In the genomic region with DNA sequence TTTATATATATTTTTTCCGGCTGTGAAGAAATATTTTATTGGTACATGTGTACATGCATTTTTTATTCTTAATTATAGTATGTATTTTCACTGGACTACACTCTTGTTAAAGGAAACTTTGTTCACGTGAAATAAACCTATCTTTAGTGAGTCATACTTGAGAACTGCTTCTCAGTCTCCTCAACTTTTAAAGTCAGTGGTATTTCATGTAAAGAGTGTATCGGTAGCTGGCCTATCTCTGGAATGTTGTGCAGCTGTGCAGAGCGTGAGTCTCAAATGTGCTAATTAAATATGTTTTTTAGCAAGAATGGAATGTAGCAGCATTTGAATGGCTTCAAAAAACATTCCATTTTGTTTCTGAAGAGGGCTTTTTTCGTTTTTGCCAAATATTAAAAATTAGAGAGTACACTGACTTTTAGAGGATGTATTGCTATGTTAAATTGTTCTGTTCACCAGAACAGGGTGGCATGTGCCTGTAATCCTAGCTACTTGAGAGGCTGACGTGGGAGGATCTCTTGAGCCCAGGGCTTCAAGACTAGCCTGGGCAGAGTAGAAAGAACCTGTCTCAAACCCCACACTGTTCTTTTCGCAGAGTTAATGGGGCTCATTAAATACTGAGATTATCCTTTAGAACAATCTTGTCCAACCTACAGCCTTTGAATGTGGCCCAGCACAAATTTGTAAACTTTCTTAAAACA, we compare ENCODE assay signal across 12 cellular contexts. TPM values are rescaled to one million over a fixed set of nuclear protein-coding genes. Genes with fewer than 3 reads are reported as not detected.
A peak's percentile ranks its signal among the peaks of the same experiment; 100 is the strongest.
DNase-seq lines count a peak whose midpoint lies in the region; ATAC-seq and TF ChIP-seq lines count a peak whose summit lies in the region.
"Had no signal": no experiment of that assay in that cellular context is flagged by ENCODE, and none has a peak within 500 bp of the region (broad histone marks: within the 10 kb centered on the region; RNA-seq: fewer than 3 reads in every experiment).

No MANE protein-coding gene starts in this region.

- POLR2A ChIA-PET in naive thymus-derived CD4-positive, alpha-beta T cell (lab: Charles Lee), result no interaction called here

- peak; percentile 14 for ATAC-seq in GM18909 (IDR thresholded peaks at IDR 0.05; ENCODE audit: poor library complexity, unreplicated experiment)
- no peak for ATAC-seq in stimulated activated memory B cell treated with anti-CD40 and anti-IgM and Interleukin-4, amounts not matched to agents 10 μg/mL and 1 μg/mL and 100 μg/mL, for 72 hours
- no peak for ATAC-seq in stimulated activated effector memory CD8-positive, alpha-beta T cell treated with anti-CD3 and anti-CD28 coated beads, Interleukin-12 subunit alpha, Interleukin-12 subunit beta, amount 100 ng/mL, for 72 hours
- ATAC-seq in naive thymus-derived CD4-positive, alpha-beta T cell, result no peak
- ATAC-seq: activated CD8-positive, alpha-beta memory T cell treated with anti-CD3 and anti-CD28 coated beads, Interleukin-2, amount 10 ng/mL, durations not matched to agents 7 days and 5 days had no signal

- WGBS in adrenal gland, 4 donors, result 62 to 70% (median 66%) methylated on average over 7 of the region's 7 CpGs

- TF ChIP-seq CTCF in adrenal gland (IDR thresholded peaks at IDR 0.05), result no peak
- no peak for TF ChIP-seq CTCF in left ventricle myocardium inferior (IDR thresholded peaks at IDR 0.05; ENCODE audit: borderline replicate concordance)
- no peak for TF ChIP-seq CTCF in CD14-positive monocyte (IDR thresholded peaks at IDR 0.05)

- H3K4me1 Mint-ChIP-seq in stimulated activated memory B cell treated with anti-CD40 and anti-IgM and Interleukin-4, amounts not matched to agents 10 μg/mL and 1 μg/mL and 100 μg/mL, for 72 hours, result peaks cover 23% of the 10 kb centered on the region
- H3K4me1 Mint-ChIP-seq in stimulated activated effector memory CD8-positive, alpha-beta T cell treated with anti-CD3 and anti-CD28 coated beads, Interleukin-12 subunit alpha, Interleukin-12 subunit beta, amount 100 ng/mL, for 72 hours, result no peaks in the 10 kb centered on the region
- H3K4me1 Mint-ChIP-seq in naive thymus-derived CD4-positive, alpha-beta T cell, result no peaks in the 10 kb centered on the region
- H3K4me1 Mint-ChIP-seq in CD14-positive monocyte, result no peaks in the 10 kb centered on the region
- H3K4me1 Mint-ChIP-seq: activated CD8-positive, alpha-beta memory T cell treated with anti-CD3 and anti-CD28 coated beads, Interleukin-2, amount 10 ng/mL, durations not matched to agents 7 days and 5 days had no signal

- H3K27ac Mint-ChIP-seq in stimulated activated memory B cell treated with anti-CD40 and anti-IgM and Interleukin-4, amounts not matched to agents 10 μg/mL and 1 μg/mL and 100 μg/mL, for 72 hours, result peak overlapping the region; percentile 84
- H3K27ac Mint-ChIP-seq in stimulated activated effector memory CD8-positive, alpha-beta T cell treated with anti-CD3 and anti-CD28 coated beads, Interleukin-12 subunit alpha, Interleukin-12 subunit beta, amount 100 ng/mL, for 72 hours, result no peak overlapping the region
- no peak overlapping the region for H3K27ac Mint-ChIP-seq in naive thymus-derived CD4-positive, alpha-beta T cell
- no peak overlapping the region for H3K27ac Mint-ChIP-seq in CD14-positive monocyte
- H3K27ac Mint-ChIP-seq: activated CD8-positive, alpha-beta memory T cell treated with anti-CD3 and anti-CD28 coated beads, Interleukin-2, amount 10 ng/mL, durations not matched to agents 7 days and 5 days had no signal

- CTCF ChIA-PET in naive thymus-derived CD4-positive, alpha-beta T cell (lab: Charles Lee), result interaction anchor here (0.6 kb wide), 1 partner anchor 330 kb away, joined by 3 read pairs; no protein-coding TSS in a partner anchor

- TF ChIP-seq POLR2A in adrenal gland (IDR thresholded peaks at IDR 0.05), result no peak

- H3K27ac ChIP-seq in adrenal gland, result peak overlapping the region in 3 of 5 donors; percentile 1 to 82 (median 71)
- peak overlapping the region; percentile 86 for H3K27ac ChIP-seq in left ventricle myocardium inferior (replicated peaks)
- H3K27ac ChIP-seq in naive thymus-derived CD4-positive, alpha-beta T cell (ENCODE audit: low read depth, low read length), result no peak overlapping the region

- DNase-seq in adrenal gland (no peak), left ventricle myocardium inferior (no peak), middle frontal gyrus (ENCODE audit: extremely low spot score, low spot score) (no peak), CD14-positive monocyte (ENCODE audit: low spot score) (no peak)
- no peak for DNase-seq in stimulated activated effector memory CD8-positive, alpha-beta T cell treated with anti-CD3 and anti-CD28 coated beads, Interleukin-12 subunit alpha, Interleukin-12 subunit beta, amount 100 ng/mL, for 72 hours (ENCODE audit: low spot score in 2 of 2)
- no peak for DNase-seq in naive thymus-derived CD4-positive, alpha-beta T cell
- DNase-seq: activated CD8-positive, alpha-beta memory T cell treated with anti-CD3 and anti-CD28 coated beads, Interleukin-2, amount 10 ng/mL, durations not matched to agents 7 days and 5 days; effector CD8-positive, alpha-beta T cell; midbrain; SHP77 treated with DMSO at 0.1 percent for 48 hours had no signal

- H3K36me3 Mint-ChIP-seq in stimulated activated memory B cell treated with anti-CD40 and anti-IgM and Interleukin-4, amounts not matched to agents 10 μg/mL and 1 μg/mL and 100 μg/mL, for 72 hours, result no peaks in the 10 kb centered on the region
- no peaks in the 10 kb centered on the region for H3K36me3 Mint-ChIP-seq in stimulated activated effector memory CD8-positive, alpha-beta T cell treated with anti-CD3 and anti-CD28 coated beads, Interleukin-12 subunit alpha, Interleukin-12 subunit beta, amount 100 ng/mL, for 72 hours
- H3K36me3 Mint-ChIP-seq in naive thymus-derived CD4-positive, alpha-beta T cell, result no peaks in the 10 kb centered on the region
- no peaks in the 10 kb centered on the region for H3K36me3 Mint-ChIP-seq in CD14-positive monocyte
- H3K36me3 Mint-ChIP-seq: activated CD8-positive, alpha-beta memory T cell treated with anti-CD3 and anti-CD28 coated beads, Interleukin-2, amount 10 ng/mL, durations not matched to agents 7 days and 5 days had no signal

- H3K27me3 ChIP-seq in adrenal gland (no peaks in the 10 kb centered on the region), left ventricle myocardium inferior (ENCODE audit: low read depth) (no peaks in the 10 kb centered on the region)
- no peaks in the 10 kb centered on the region for H3K27me3 ChIP-seq in naive thymus-derived CD4-positive, alpha-beta T cell (ENCODE audit: control insufficient read depth in 2 of 2, insufficient read depth in 2 of 2, low read length in 2 of 2)

- no peaks in the 10 kb centered on the region for H3K36me3 ChIP-seq in adrenal gland (replicated peaks in 1 of 2)
- peaks cover 5% of the 10 kb centered on the region for H3K36me3 ChIP-seq in left ventricle myocardium inferior
- no peaks in the 10 kb centered on the region for H3K36me3 ChIP-seq in naive thymus-derived CD4-positive, alpha-beta T cell (ENCODE audit: control insufficient read depth in 2 of 3, insufficient read depth in 3 of 3, low read length in 3 of 3)

- H3K9me3 Mint-ChIP-seq in stimulated activated memory B cell treated with anti-CD40 and anti-IgM and Interleukin-4, amounts not matched to agents 10 μg/mL and 1 μg/mL and 100 μg/mL, for 72 hours, result no peaks in the 10 kb centered on the region
- H3K9me3 Mint-ChIP-seq in stimulated activated effector memory CD8-positive, alpha-beta T cell treated with anti-CD3 and anti-CD28 coated beads, Interleukin-12 subunit alpha, Interleukin-12 subunit beta, amount 100 ng/mL, for 72 hours, result no peaks in the 10 kb centered on the region
- H3K9me3 Mint-ChIP-seq in naive thymus-derived CD4-positive, alpha-beta T cell, result no peaks in the 10 kb centered on the region
- no peaks in the 10 kb centered on the region for H3K9me3 Mint-ChIP-seq in CD14-positive monocyte

- H3K27me3 Mint-ChIP-seq in stimulated activated memory B cell treated with anti-CD40 and anti-IgM and Interleukin-4, amounts not matched to agents 10 μg/mL and 1 μg/mL and 100 μg/mL, for 72 hours, result no peaks in the 10 kb centered on the region
- H3K27me3 Mint-ChIP-seq in naive thymus-derived CD4-positive, alpha-beta T cell, result peaks cover 0 to 12% (median 7%) of the 10 kb centered on the region in 5 donors
- peaks cover 2 to 3% (median 2%) of the 10 kb centered on the region in 3 donors for H3K27me3 Mint-ChIP-seq in CD14-positive monocyte (ENCODE audit: low read depth in 3 of 3)

- H3K4me3 Mint-ChIP-seq in stimulated activated memory B cell treated with anti-CD40 and anti-IgM and Interleukin-4, amounts not matched to agents 10 μg/mL and 1 μg/mL and 100 μg/mL, for 72 hours, result no peak overlapping the region
- no peak overlapping the region for H3K4me3 Mint-ChIP-seq in stimulated activated effector memory CD8-positive, alpha-beta T cell treated with anti-CD3 and anti-CD28 coated beads, Interleukin-12 subunit alpha, Interleukin-12 subunit beta, amount 100 ng/mL, for 72 hours
- H3K4me3 Mint-ChIP-seq in naive thymus-derived CD4-positive, alpha-beta T cell, result no peak overlapping the region
- no peak overlapping the region for H3K4me3 Mint-ChIP-seq in CD14-positive monocyte
- H3K4me3 Mint-ChIP-seq: activated CD8-positive, alpha-beta memory T cell treated with anti-CD3 and anti-CD28 coated beads, Interleukin-2, amount 10 ng/mL, durations not matched to agents 7 days and 5 days had no signal

- peaks cover 22 to 58% of the 10 kb centered on the region in 2 donors for H3K4me1 ChIP-seq in adrenal gland (replicated peaks in 1 of 2)
- H3K4me1 ChIP-seq in left ventricle myocardium inferior, result peaks cover 96% of the 10 kb centered on the region
- H3K4me1 ChIP-seq in naive thymus-derived CD4-positive, alpha-beta T cell (ENCODE audit: control insufficient read depth in 2 of 2, insufficient read depth in 2 of 2, low read length in 2 of 2), result no peaks in the 10 kb centered on the region

- intact Hi-C loops in adrenal gland (cut with DNase I) (no loop called here), left ventricle myocardium inferior (cut with micrococcal nuclease) (no loop called here), CD14-positive monocyte (cut with micrococcal nuclease) (no loop called here)
- intact Hi-C loops in naive thymus-derived CD4-positive, alpha-beta T cell (cut with micrococcal nuclease), result no loop called here

- H3K4me3 ChIP-seq in adrenal gland (no peak overlapping the region), left ventricle myocardium inferior (peak overlapping the region; percentile 66)
- H3K4me3 ChIP-seq in naive thymus-derived CD4-positive, alpha-beta T cell (ENCODE audit: low read length), result no peak overlapping the region

- H3K9me3 ChIP-seq in adrenal gland (replicated peaks in 1 of 3) (no peaks in the 10 kb centered on the region), left ventricle myocardium inferior (replicated peaks) (no peaks in the 10 kb centered on the region)
- no peaks in the 10 kb centered on the region for H3K9me3 ChIP-seq in naive thymus-derived CD4-positive, alpha-beta T cell (ENCODE audit: control insufficient read depth in 2 of 3, low read length in 3 of 3)

RNA-seq across cellular contexts. Expression of a gene that starts 14.3 kb away (rescaled TPM):
- total RNA-seq in adrenal gland (100 to 1,000 TPM; 455 to 653 (median 569) TPM), left ventricle myocardium inferior (484 TPM)
- polyA plus RNA-seq in adrenal gland (100 to 1,000 TPM in 2 of 3 donors, 10 to 100 TPM in 1; 72.9 to 318 (median 134) TPM), CD14-positive monocyte (1 to 10 TPM in 1 of 2 donors, under 1 TPM in 1; 0.79 to 1.7 TPM)
- 100 to 1,000 TPM; 167 to 207 (median 204) TPM for total RNA-seq in naive thymus-derived CD4-positive, alpha-beta T cell
- 100 to 1,000 TPM in 1 of 2 donors, 10 to 100 TPM in 1; 43.3 to 120 TPM for polyA plus RNA-seq in naive thymus-derived CD4-positive, alpha-beta T cell
